In genomic region chr19:34480971-34481821, GRCh38 we compare ENCODE assay signal across 9 cellular contexts. TPM values are rescaled to one million over a fixed set of nuclear protein-coding genes. Genes with fewer than 3 reads are reported as not detected.
DNase-seq lines count a peak whose midpoint lies in the region; ATAC-seq and TF ChIP-seq lines count a peak whose summit lies in the region.
"Had no signal": no experiment of that assay in that cellular context is flagged by ENCODE, and none has a peak within 500 bp of the region (broad histone marks: within the 10 kb centered on the region; RNA-seq: fewer than 3 reads in every experiment).

TSS of gene WTIP (plus strand) at chr19:34481758. CDS start at chr19:34481975, 217 bp downstream.

- H3K4me3 ChIP-seq in body of pancreas: peak within 1 kb of the TSS in 1 of 2 donors; percentile 34
- peak within 1 kb of the TSS; percentile 68 for H3K4me3 ChIP-seq in iPS DF 6.9 (ENCODE audit: low read length)
- peak within 1 kb of the TSS; percentile 73 for H3K4me3 ChIP-seq in skeletal muscle cell (ENCODE audit: low read depth, low read length)

- peak within 1 kb of the TSS; percentile 17 to 78 (median 58) for H3K27ac ChIP-seq in body of pancreas
- no peak within 1 kb of the TSS for H3K27ac ChIP-seq in iPS DF 6.9 (ENCODE audit: low read length)

- H3K9me3 ChIP-seq in body of pancreas: no peaks in the 10 kb centered on the region
- H3K9me3 ChIP-seq in iPS DF 6.9 (ENCODE audit: control insufficient read depth, insufficient read depth, low read length): no peaks in the 10 kb centered on the region

- H3K27me3 ChIP-seq in body of pancreas: no peaks in the 10 kb centered on the region
- no peaks in the 10 kb centered on the region; the same call in 1 of the 2 replicates for H3K27me3 ChIP-seq in iPS DF 6.9 (ENCODE audit: control insufficient read depth, insufficient read depth, low read length)

- peak in 2 of 3 donors; percentile 36 to 44 for TF ChIP-seq POLR2A in body of pancreas (IDR thresholded peaks at IDR 0.05)

- H3K4me1 ChIP-seq in body of pancreas: peaks cover 25% of the 10 kb centered on the region
- H3K4me1 ChIP-seq in iPS DF 6.9 (ENCODE audit: control insufficient read depth, insufficient read depth, low read length): peaks cover 8% of the 10 kb centered on the region

- 6 to 42% methylated on average over 3 to 87 of the region's 91 CpGs for WGBS in body of pancreas, 2 donors
- no CpG with 5 or more reads among the region's 91 CpGs for WGBS in iPS DF 6.9 (ENCODE audit: insufficient coverage, insufficient read length)

- ATAC-seq in body of pancreas (peak; percentile 86), HG02763 (IDR thresholded peaks at IDR 0.05; ENCODE audit: unreplicated experiment) (no peak)

- no peaks in the 10 kb centered on the region for H3K36me3 ChIP-seq in body of pancreas (replicated peaks in 1 of 2; ENCODE audit: insufficient read depth in 1 of 2, low read depth in 2 of 2)
- no peaks in the 10 kb centered on the region for H3K36me3 ChIP-seq in iPS DF 6.9 (ENCODE audit: control insufficient read depth, insufficient read depth, low read length)

- intact Hi-C loops in body of pancreas (cut with DNase I): no loop called here

- peak; percentile 42 for DNase-seq in NCI-H82 (lab: John Stamatoyannopoulos, UW)
- no peak for DNase-seq in NCI-H82 treated with DMSO at 0.1 percent for 48 hours (lab: John Stamatoyannopoulos, UW; ENCODE audit: unreplicated experiment)
- peak; percentile 55 to 67 (median 57) for DNase-seq in body of pancreas
- no peak for DNase-seq in iPS DF 6.9 (ENCODE audit: low read depth, low spot score)
- peak; percentile 66 for DNase-seq in skeletal muscle cell (ENCODE audit: low read depth)
- no peak for DNase-seq in midbrain (lab: John Stamatoyannopoulos, UW)
- no peak for DNase-seq in NCI-H1092 treated with DMSO at 0.1 percent for 48 hours (lab: John Stamatoyannopoulos, UW)
- DNase-seq: CD4-positive, CD25-positive, alpha-beta regulatory T cell had no signal

- TF ChIP-seq CTCF in body of pancreas (IDR thresholded peaks at IDR 0.05): no peak

RNA-seq across cellular contexts. Expression of gene WTIP, which starts in this region (rescaled TPM):
- total RNA-seq in body of pancreas: 1 to 10 TPM; 3.0 to 8.3 TPM

Comparison
In these comparisons a context has a peak if more than half of its experiments do, and no peak if none do; other contexts are left out.
1. DNase-seq: peak in NCI-H82 (single experiment), body of pancreas (4 of 4) and skeletal muscle cell (single experiment); none in NCI-H82 treated with DMSO at 0.1 percent for 48 hours (single experiment), iPS DF 6.9 (single experiment), midbrain (single experiment) and NCI-H1092 treated with DMSO at 0.1 percent for 48 hours (single experiment).